Comparison of ENCODE assay signal across 1 cellular context in the genomic region with DNA sequence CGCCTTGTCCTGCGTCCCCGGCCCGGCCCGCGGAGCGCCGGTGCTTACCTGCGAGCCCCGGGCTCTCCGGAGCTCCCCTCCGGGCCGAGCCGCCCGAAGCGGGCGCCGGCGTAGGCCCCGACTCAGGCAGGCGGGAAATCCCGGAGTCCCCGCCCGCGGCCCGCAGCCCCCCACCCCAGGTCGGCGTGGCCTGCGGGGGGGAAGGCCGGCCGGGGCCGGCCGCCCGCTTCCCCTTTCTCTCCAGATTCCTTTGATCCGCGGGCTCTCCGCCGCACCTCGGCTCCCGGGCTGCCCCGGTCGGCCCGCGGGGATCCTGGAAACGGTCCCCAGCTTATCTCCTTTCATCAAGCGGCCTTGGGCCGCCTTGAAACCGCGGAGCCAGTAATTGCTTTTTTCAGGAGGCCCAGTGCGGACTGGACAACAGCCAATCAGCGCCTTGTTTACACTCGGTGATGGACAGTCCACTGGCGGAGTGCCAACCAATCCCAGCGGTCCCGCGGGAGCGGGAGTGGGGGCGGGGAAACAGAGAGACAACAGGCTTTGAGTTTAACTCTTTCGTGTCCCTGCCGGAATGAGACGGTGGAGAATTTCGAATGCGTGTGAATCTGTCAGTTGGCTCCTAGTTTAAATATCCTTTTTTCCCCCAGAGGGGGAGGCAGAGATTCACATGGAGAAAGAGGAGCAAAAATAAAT.
TF ChIP-seq lines count a peak whose summit lies in the region.

No MANE protein-coding gene starts in this region.

TF ChIP-seq in HepG2, 621 proteins besides CTCF, POLR2A, EP300 and RAD21 (continued from another document and continues in another):
- TF ChIP-seq ZNF138 (CRISPR knock-in tag; IDR thresholded peaks at IDR 0.05; ENCODE audit: low read depth) (0 out of 2 replicates have a peak, but pooled peaks have one; percentile 42), TBP (CRISPR knock-in tag; IDR thresholded peaks at IDR 0.05) (no peak), NFKB2 (CRISPR knock-in tag; IDR thresholded peaks at IDR 0.05; ENCODE audit: borderline replicate concordance) (peak; percentile 83; the same call in 1 of the 2 replicates), JDP2 (CRISPR knock-in tag; IDR thresholded peaks at IDR 0.05; ENCODE audit: borderline replicate concordance) (peak; percentile 56; the same call in 1 of the 2 replicates), ZSCAN22 (CRISPR knock-in tag; IDR thresholded peaks at IDR 0.05) (no peak), ZNF552 (CRISPR knock-in tag; IDR thresholded peaks at IDR 0.05; ENCODE audit: borderline replicate concordance) (peak; percentile 79; the same call in 1 of the 2 replicates), NFATC3 (CRISPR knock-in tag; IDR thresholded peaks at IDR 0.05) (0 out of 2 replicates have a peak, but pooled peaks have one; percentile 50), CHD2 (IDR thresholded peaks at IDR 0.05; ENCODE audit: low read depth, low read length) (peak; percentile 80; the same call in 1 of the 2 replicates), FOXP1 (IDR thresholded peaks at IDR 0.05) (peak; percentile 83), FOXP1 (CRISPR knock-in tag; IDR thresholded peaks at IDR 0.05) (peak; percentile 92), ZNF136 (CRISPR knock-in tag; IDR thresholded peaks at IDR 0.05; ENCODE audit: low read depth) (no peak), ZNF44 (CRISPR knock-in tag; IDR thresholded peaks at IDR 0.05) (peak; percentile 56; the same call in 1 of the 2 replicates), PHF8 (CRISPR knock-in tag; IDR thresholded peaks at IDR 0.05) (peak; percentile 84), ZNF24 (IDR thresholded peaks at IDR 0.05) (no peak), NR2F1 (CRISPR knock-in tag; IDR thresholded peaks at IDR 0.05) (no peak), PHF20 (CRISPR knock-in tag; IDR thresholded peaks at IDR 0.05) (no peak; the same call in 1 of the 2 replicates), ZNF577 (CRISPR knock-in tag; IDR thresholded peaks at IDR 0.05; ENCODE audit: borderline replicate concordance, low read depth) (no peak)
- TF ChIP-seq, protein P1, sequence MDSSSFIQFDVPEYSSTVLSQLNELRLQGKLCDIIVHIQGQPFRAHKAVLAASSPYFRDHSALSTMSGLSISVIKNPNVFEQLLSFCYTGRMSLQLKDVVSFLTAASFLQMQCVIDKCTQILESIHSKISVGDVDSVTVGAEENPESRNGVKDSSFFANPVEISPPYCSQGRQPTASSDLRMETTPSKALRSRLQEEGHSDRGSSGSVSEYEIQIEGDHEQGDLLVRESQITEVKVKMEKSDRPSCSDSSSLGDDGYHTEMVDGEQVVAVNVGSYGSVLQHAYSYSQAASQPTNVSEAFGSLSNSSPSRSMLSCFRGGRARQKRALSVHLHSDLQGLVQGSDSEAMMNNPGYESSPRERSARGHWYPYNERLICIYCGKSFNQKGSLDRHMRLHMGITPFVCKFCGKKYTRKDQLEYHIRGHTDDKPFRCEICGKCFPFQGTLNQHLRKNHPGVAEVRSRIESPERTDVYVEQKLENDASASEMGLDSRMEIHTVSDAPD (CRISPR knock-in tag; IDR thresholded peaks at IDR 0.05): peak; percentile 39; the same call in 1 of the 2 replicates
- TF ChIP-seq, protein P2, sequence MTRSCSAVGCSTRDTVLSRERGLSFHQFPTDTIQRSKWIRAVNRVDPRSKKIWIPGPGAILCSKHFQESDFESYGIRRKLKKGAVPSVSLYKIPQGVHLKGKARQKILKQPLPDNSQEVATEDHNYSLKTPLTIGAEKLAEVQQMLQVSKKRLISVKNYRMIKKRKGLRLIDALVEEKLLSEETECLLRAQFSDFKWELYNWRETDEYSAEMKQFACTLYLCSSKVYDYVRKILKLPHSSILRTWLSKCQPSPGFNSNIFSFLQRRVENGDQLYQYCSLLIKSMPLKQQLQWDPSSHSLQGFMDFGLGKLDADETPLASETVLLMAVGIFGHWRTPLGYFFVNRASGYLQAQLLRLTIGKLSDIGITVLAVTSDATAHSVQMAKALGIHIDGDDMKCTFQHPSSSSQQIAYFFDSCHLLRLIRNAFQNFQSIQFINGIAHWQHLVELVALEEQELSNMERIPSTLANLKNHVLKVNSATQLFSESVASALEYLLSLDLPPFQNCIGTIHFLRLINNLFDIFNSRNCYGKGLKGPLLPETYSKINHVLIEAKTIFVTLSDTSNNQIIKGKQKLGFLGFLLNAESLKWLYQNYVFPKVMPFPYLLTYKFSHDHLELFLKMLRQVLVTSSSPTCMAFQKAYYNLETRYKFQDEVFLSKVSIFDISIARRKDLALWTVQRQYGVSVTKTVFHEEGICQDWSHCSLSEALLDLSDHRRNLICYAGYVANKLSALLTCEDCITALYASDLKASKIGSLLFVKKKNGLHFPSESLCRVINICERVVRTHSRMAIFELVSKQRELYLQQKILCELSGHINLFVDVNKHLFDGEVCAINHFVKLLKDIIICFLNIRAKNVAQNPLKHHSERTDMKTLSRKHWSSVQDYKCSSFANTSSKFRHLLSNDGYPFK (CRISPR knock-in tag; IDR thresholded peaks at IDR 0.05; ENCODE audit: borderline replicate concordance): peak; percentile 49; the same call in 1 of the 2 replicates
- TF ChIP-seq, protein P3, sequence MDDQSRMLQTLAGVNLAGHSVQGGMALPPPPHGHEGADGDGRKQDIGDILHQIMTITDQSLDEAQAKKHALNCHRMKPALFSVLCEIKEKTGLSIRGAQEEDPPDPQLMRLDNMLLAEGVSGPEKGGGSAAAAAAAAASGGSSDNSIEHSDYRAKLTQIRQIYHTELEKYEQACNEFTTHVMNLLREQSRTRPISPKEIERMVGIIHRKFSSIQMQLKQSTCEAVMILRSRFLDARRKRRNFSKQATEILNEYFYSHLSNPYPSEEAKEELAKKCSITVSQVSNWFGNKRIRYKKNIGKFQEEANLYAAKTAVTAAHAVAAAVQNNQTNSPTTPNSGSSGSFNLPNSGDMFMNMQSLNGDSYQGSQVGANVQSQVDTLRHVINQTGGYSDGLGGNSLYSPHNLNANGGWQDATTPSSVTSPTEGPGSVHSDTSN (CRISPR knock-in tag; IDR thresholded peaks at IDR 0.05; ENCODE audit: borderline replicate concordance): peak; percentile 97; the same call in 1 of the 2 replicates
- TF ChIP-seq, protein P4, sequence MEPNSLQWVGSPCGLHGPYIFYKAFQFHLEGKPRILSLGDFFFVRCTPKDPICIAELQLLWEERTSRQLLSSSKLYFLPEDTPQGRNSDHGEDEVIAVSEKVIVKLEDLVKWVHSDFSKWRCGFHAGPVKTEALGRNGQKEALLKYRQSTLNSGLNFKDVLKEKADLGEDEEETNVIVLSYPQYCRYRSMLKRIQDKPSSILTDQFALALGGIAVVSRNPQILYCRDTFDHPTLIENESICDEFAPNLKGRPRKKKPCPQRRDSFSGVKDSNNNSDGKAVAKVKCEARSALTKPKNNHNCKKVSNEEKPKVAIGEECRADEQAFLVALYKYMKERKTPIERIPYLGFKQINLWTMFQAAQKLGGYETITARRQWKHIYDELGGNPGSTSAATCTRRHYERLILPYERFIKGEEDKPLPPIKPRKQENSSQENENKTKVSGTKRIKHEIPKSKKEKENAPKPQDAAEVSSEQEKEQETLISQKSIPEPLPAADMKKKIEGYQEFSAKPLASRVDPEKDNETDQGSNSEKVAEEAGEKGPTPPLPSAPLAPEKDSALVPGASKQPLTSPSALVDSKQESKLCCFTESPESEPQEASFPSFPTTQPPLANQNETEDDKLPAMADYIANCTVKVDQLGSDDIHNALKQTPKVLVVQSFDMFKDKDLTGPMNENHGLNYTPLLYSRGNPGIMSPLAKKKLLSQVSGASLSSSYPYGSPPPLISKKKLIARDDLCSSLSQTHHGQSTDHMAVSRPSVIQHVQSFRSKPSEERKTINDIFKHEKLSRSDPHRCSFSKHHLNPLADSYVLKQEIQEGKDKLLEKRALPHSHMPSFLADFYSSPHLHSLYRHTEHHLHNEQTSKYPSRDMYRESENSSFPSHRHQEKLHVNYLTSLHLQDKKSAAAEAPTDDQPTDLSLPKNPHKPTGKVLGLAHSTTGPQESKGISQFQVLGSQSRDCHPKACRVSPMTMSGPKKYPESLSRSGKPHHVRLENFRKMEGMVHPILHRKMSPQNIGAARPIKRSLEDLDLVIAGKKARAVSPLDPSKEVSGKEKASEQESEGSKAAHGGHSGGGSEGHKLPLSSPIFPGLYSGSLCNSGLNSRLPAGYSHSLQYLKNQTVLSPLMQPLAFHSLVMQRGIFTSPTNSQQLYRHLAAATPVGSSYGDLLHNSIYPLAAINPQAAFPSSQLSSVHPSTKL (CRISPR knock-in tag; IDR thresholded peaks at IDR 0.05): peak; percentile 85
- TF ChIP-seq, protein P5, sequence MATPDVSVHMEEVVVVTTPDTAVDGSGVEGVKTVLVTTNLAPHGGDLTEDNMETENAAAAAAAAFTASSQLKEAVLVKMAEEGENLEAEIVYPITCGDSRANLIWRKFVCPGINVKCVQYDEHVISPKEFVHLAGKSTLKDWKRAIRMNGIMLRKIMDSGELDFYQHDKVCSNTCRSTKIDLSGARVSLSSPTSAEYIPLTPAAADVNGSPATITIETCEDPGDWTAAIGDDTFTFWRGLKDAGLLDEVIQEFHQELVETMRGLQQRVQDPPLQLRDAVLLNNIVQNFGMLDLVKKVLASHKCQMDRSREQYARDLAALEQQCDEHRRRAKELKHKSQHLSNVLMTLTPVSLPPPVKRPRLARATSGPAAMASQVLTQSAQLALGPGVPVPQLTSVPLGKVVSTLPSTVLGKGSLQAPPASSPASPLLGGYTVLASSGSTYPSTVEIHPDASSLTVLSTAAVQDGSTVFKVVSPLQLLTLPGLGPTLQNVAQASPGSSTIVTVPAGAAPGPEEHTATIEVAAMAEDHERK (CRISPR knock-in tag; IDR thresholded peaks at IDR 0.05; ENCODE audit: low read depth): peak; percentile 49; the same call in 1 of the 2 replicates
- TF ChIP-seq, protein P6, sequence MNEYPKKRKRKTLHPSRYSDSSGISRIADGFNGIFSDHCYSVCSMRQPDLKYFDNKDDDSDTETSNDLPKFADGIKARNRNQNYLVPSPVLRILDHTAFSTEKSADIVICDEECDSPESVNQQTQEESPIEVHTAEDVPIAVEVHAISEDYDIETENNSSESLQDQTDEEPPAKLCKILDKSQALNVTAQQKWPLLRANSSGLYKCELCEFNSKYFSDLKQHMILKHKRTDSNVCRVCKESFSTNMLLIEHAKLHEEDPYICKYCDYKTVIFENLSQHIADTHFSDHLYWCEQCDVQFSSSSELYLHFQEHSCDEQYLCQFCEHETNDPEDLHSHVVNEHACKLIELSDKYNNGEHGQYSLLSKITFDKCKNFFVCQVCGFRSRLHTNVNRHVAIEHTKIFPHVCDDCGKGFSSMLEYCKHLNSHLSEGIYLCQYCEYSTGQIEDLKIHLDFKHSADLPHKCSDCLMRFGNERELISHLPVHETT (CRISPR knock-in tag; conservative IDR thresholded peaks at IDR 0.05): peak; percentile 89
- TF ChIP-seq, protein P7, sequence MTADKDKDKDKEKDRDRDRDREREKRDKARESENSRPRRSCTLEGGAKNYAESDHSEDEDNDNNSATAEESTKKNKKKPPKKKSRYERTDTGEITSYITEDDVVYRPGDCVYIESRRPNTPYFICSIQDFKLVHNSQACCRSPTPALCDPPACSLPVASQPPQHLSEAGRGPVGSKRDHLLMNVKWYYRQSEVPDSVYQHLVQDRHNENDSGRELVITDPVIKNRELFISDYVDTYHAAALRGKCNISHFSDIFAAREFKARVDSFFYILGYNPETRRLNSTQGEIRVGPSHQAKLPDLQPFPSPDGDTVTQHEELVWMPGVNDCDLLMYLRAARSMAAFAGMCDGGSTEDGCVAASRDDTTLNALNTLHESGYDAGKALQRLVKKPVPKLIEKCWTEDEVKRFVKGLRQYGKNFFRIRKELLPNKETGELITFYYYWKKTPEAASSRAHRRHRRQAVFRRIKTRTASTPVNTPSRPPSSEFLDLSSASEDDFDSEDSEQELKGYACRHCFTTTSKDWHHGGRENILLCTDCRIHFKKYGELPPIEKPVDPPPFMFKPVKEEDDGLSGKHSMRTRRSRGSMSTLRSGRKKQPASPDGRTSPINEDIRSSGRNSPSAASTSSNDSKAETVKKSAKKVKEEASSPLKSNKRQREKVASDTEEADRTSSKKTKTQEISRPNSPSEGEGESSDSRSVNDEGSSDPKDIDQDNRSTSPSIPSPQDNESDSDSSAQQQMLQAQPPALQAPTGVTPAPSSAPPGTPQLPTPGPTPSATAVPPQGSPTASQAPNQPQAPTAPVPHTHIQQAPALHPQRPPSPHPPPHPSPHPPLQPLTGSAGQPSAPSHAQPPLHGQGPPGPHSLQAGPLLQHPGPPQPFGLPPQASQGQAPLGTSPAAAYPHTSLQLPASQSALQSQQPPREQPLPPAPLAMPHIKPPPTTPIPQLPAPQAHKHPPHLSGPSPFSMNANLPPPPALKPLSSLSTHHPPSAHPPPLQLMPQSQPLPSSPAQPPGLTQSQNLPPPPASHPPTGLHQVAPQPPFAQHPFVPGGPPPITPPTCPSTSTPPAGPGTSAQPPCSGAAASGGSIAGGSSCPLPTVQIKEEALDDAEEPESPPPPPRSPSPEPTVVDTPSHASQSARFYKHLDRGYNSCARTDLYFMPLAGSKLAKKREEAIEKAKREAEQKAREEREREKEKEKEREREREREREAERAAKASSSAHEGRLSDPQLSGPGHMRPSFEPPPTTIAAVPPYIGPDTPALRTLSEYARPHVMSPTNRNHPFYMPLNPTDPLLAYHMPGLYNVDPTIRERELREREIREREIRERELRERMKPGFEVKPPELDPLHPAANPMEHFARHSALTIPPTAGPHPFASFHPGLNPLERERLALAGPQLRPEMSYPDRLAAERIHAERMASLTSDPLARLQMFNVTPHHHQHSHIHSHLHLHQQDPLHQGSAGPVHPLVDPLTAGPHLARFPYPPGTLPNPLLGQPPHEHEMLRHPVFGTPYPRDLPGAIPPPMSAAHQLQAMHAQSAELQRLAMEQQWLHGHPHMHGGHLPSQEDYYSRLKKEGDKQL (CRISPR knock-in tag; IDR thresholded peaks at IDR 0.05; ENCODE audit: low read depth): peak; percentile 83
